In the genomic region with DNA sequence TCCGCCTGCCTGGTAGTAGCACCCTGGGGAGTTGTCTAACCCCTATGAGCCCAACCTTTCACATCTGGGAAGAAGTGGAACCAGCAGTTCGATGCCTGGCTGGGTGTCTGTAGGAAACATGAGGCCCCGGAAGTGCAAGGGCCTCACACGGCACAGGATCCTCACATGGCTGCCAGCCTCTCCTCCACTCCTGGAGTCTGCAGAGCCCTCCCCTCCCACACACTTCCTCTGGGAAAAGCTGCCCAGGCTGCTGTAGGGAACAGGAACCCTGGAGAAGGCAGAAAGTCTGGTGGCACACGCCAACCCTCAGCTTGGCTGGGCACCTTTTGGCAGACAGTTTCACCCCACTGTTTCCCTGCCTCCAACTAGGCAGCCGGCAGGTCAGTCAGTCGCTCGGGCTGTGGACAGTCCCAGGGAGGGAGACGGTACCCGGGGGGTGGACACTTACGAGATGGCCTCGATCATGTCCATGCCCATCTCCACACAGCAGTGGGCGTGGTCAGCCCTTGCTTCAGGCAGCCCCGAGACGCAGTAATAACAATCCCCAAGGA, we compare ENCODE assay signal across 19 cellular contexts.
A peak's percentile ranks its signal among the peaks of the same experiment; 100 is the strongest.
DNase-seq lines count a peak whose midpoint lies in the region; ATAC-seq, FAIRE-seq and TF ChIP-seq lines count a peak whose summit lies in the region.
"Had no signal": no experiment of that assay in that cellular context is flagged by ENCODE, and none has a peak within 500 bp of the region (broad histone marks: within the 10 kb centered on the region; RNA-seq: fewer than 3 reads in every experiment).

No MANE protein-coding gene starts in this region.

- FAIRE-seq in pancreas (lab: Jason Lieb, UNC), result no peak
- FAIRE-seq: bronchial epithelial cell had no signal

- no peak overlapping the region for H3K27ac Mint-ChIP-seq in stimulated activated effector memory CD8-positive, alpha-beta T cell treated with anti-CD3 and anti-CD28 coated beads, Interleukin-12 subunit alpha, Interleukin-12 subunit beta, amount 100 ng/mL, for 72 hours
- H3K27ac Mint-ChIP-seq: endodermal cell; immature natural killer cell; stimulated activated naive B cell treated with anti-CD40 and anti-IgM and Interleukin-4, amounts not matched to agents 10 μg/mL and 1 μg/mL and 100 μg/mL, for 72 hours; T-helper 1 cell treated with Interleukin-12 subunit alpha and Interleukin-12 subunit beta and Interleukin-4 antibody, amounts not matched to agents 30 μg/mL and 1 μg/mL, for 36 hours had no signal

- H3K4me3 ChIP-seq in heart right ventricle, result peak overlapping the region in 1 of 10 donors; percentile 14
- H3K4me3 ChIP-seq in pancreas, result no peak overlapping the region
- no peak overlapping the region for H3K4me3 ChIP-seq in upper lobe of right lung

- H3K9me3 Mint-ChIP-seq in stimulated activated effector memory CD8-positive, alpha-beta T cell treated with anti-CD3 and anti-CD28 coated beads, Interleukin-12 subunit alpha, Interleukin-12 subunit beta, amount 100 ng/mL, for 72 hours, result no peaks in the 10 kb centered on the region
- H3K9me3 Mint-ChIP-seq: endodermal cell; stimulated activated naive B cell treated with anti-CD40 and anti-IgM and Interleukin-4, amounts not matched to agents 10 μg/mL and 1 μg/mL and 100 μg/mL, for 72 hours; T-helper 1 cell treated with Interleukin-12 subunit alpha and Interleukin-12 subunit beta and Interleukin-4 antibody, amounts not matched to agents 30 μg/mL and 1 μg/mL, for 36 hours had no signal

- H3K9me3 ChIP-seq in heart right ventricle (no peaks in the 10 kb centered on the region), pancreas (no peaks in the 10 kb centered on the region), upper lobe of right lung (no peaks in the 10 kb centered on the region)

- 32 to 40% methylated on average over 15 of the region's 15 CpGs for WGBS in heart right ventricle, 2 donors
- 67 to 78% methylated on average over 15 of the region's 15 CpGs for WGBS in pancreas, 2 donors

- intact Hi-C loops in heart right ventricle (cut with DNase I) (loop anchor here in 5 of 10 donors (2.0 to 5.0 kb wide), 5 partner anchors 57 to 158 kb away; a partner anchor contains a TSS), pancreas (cut with DNase I) (loop anchor here in 2 of 3 donors (2.0 to 10.0 kb wide), 2 partner anchors 154 to 158 kb away; no protein-coding TSS in a partner anchor), upper lobe of right lung (cut with DNase I) (no loop called here)

- peaks cover 0 to 17% (median 0%) of the 10 kb centered on the region in 9 donors for H3K36me3 ChIP-seq in heart right ventricle
- no peaks in the 10 kb centered on the region for H3K36me3 ChIP-seq in pancreas
- H3K36me3 ChIP-seq in upper lobe of right lung, result no peaks in the 10 kb centered on the region

- H3K36me3 Mint-ChIP-seq in stimulated activated effector memory CD8-positive, alpha-beta T cell treated with anti-CD3 and anti-CD28 coated beads, Interleukin-12 subunit alpha, Interleukin-12 subunit beta, amount 100 ng/mL, for 72 hours, result no peaks in the 10 kb centered on the region
- H3K36me3 Mint-ChIP-seq: immature natural killer cell; stimulated activated naive B cell treated with anti-CD40 and anti-IgM and Interleukin-4, amounts not matched to agents 10 μg/mL and 1 μg/mL and 100 μg/mL, for 72 hours had no signal

- DNase-seq in RPMI8226 (peak; percentile 58), heart right ventricle (peak in 1 of 2 donors; percentile 63), pancreas (peak in 2 of 6 donors; percentile 44 to 71), upper lobe of right lung (peak; percentile 61), DMS53 treated with DMSO at 0.1 percent for 48 hours (lab: John Stamatoyannopoulos, UW; ENCODE audit: unreplicated experiment) (no peak), midbrain (lab: John Stamatoyannopoulos, UW) (no peak)
- DNase-seq in stimulated activated effector memory CD8-positive, alpha-beta T cell treated with anti-CD3 and anti-CD28 coated beads, Interleukin-12 subunit alpha, Interleukin-12 subunit beta, amount 100 ng/mL, for 72 hours (ENCODE audit: low spot score in 2 of 2), result no peak
- DNase-seq: activated CD4-positive, alpha-beta T cell treated with anti-CD3 and anti-CD28 coated beads for 1 hour; activated naive CD4-positive, alpha-beta T cell treated with anti-CD3 and anti-CD28 coated beads, Interleukin-2, amount 50 U/mL, for 16 hours; endodermal cell; foreskin keratinocyte; immature natural killer cell; NCI-H1694; NCI-H69; retina; stimulated activated naive B cell treated with anti-CD40 and anti-IgM and Interleukin-4, amounts not matched to agents 10 μg/mL and 1 μg/mL and 100 μg/mL, for 72 hours had no signal

- ATAC-seq in heart right ventricle (peak; percentile 14 to 52 (median 42)), pancreas (peak; percentile 6 to 12 (median 8)), upper lobe of right lung (no peak), GM19351 (IDR thresholded peaks at IDR 0.05; ENCODE audit: unreplicated experiment) (no peak)
- no peak for ATAC-seq in stimulated activated effector memory CD8-positive, alpha-beta T cell treated with anti-CD3 and anti-CD28 coated beads, Interleukin-12 subunit alpha, Interleukin-12 subunit beta, amount 100 ng/mL, for 72 hours
- ATAC-seq: foreskin keratinocyte; stimulated activated naive B cell treated with anti-CD40 and anti-IgM and Interleukin-4, amounts not matched to agents 10 μg/mL and 1 μg/mL and 100 μg/mL, for 72 hours had no signal

- H3K4me1 Mint-ChIP-seq in stimulated activated effector memory CD8-positive, alpha-beta T cell treated with anti-CD3 and anti-CD28 coated beads, Interleukin-12 subunit alpha, Interleukin-12 subunit beta, amount 100 ng/mL, for 72 hours, result peaks cover 21% of the 10 kb centered on the region

- H3K4me3 Mint-ChIP-seq in stimulated activated effector memory CD8-positive, alpha-beta T cell treated with anti-CD3 and anti-CD28 coated beads, Interleukin-12 subunit alpha, Interleukin-12 subunit beta, amount 100 ng/mL, for 72 hours, result no peak overlapping the region
- H3K4me3 Mint-ChIP-seq: endodermal cell; immature natural killer cell; stimulated activated naive B cell treated with anti-CD40 and anti-IgM and Interleukin-4, amounts not matched to agents 10 μg/mL and 1 μg/mL and 100 μg/mL, for 72 hours; T-helper 1 cell treated with Interleukin-12 subunit alpha and Interleukin-12 subunit beta and Interleukin-4 antibody, amounts not matched to agents 30 μg/mL and 1 μg/mL, for 36 hours had no signal

- H3K27me3 ChIP-seq in heart right ventricle (no peaks in the 10 kb centered on the region), pancreas (no peaks in the 10 kb centered on the region), upper lobe of right lung (no peaks in the 10 kb centered on the region)

- H3K27ac ChIP-seq in heart right ventricle (peak overlapping the region; percentile 72 to 96 (median 88)), pancreas (peak overlapping the region in 2 of 4 donors; percentile 37 to 46), upper lobe of right lung (no peak overlapping the region)
- H3K27ac ChIP-seq: foreskin keratinocyte had no signal

- TF ChIP-seq CTCF in heart right ventricle (IDR thresholded peaks at IDR 0.05) (no peak), pancreas (IDR thresholded peaks at IDR 0.05) (no peak), upper lobe of right lung (IDR thresholded peaks at IDR 0.05) (no peak)

- peaks cover 15 to 95% (median 52%) of the 10 kb centered on the region in 9 donors for H3K4me1 ChIP-seq in heart right ventricle
- peaks cover 13 to 16% (median 14%) of the 10 kb centered on the region in 3 donors for H3K4me1 ChIP-seq in pancreas
- no peaks in the 10 kb centered on the region for H3K4me1 ChIP-seq in upper lobe of right lung
- H3K4me1 ChIP-seq: foreskin keratinocyte had no signal

Comparison
In these comparisons a context has a peak if more than half of its experiments do, and no peak if none do; other contexts are left out.
1. DNase-seq: peak in RPMI8226 (single experiment) and upper lobe of right lung (single experiment); none in stimulated activated effector memory CD8-positive, alpha-beta T cell treated with anti-CD3 and anti-CD28 coated beads, Interleukin-12 subunit alpha, Interleukin-12 subunit beta, amount 100 ng/mL, for 72 hours (0 of 2), DMS53 treated with DMSO at 0.1 percent for 48 hours (single experiment) and midbrain (single experiment).
2. ATAC-seq: peak in heart right ventricle (8 of 8) and pancreas (4 of 4); none in upper lobe of right lung (single experiment), stimulated activated effector memory CD8-positive, alpha-beta T cell treated with anti-CD3 and anti-CD28 coated beads, Interleukin-12 subunit alpha, Interleukin-12 subunit beta, amount 100 ng/mL, for 72 hours (single experiment) and GM19351 (single experiment).